1 cellular context compared by ENCODE assay signal in genomic region chr1:29126198-29126597, GRCh38.
TF ChIP-seq lines count a peak whose summit lies in the region.

No MANE protein-coding gene starts in this region.

TF ChIP-seq in HepG2, 621 proteins besides CTCF, POLR2A, EP300 and RAD21:
- TF ChIP-seq ZNF138 (CRISPR knock-in tag; IDR thresholded peaks at IDR 0.05; ENCODE audit: low read depth) (no peak), REST (IDR thresholded peaks at IDR 0.05; ENCODE audit: borderline replicate concordance in 1 of 2, low read depth in 1 of 2, low read length in 2 of 2) (no peak), ZNF121 (CRISPR knock-in tag; IDR thresholded peaks at IDR 0.05) (peak; percentile 69), ZMYM2 (CRISPR knock-in tag; IDR thresholded peaks at IDR 0.05) (no peak), IKZF4 (CRISPR knock-in tag; IDR thresholded peaks at IDR 0.05; ENCODE audit: borderline replicate concordance, low read depth, not compliant biosample characterization) (no peak), MED1 (CRISPR knock-in tag; IDR thresholded peaks at IDR 0.05) (no peak)
